Comparison of ENCODE assay signal across 14 cellular contexts in genomic region chr20:57990396-57990987, GRCh38.
DNase-seq lines count a peak whose midpoint lies in the region; ATAC-seq, FAIRE-seq and TF ChIP-seq lines count a peak whose summit lies in the region.
"Had no signal": no experiment of that assay in that cellular context is flagged by ENCODE, and none has a peak within 500 bp of the region (broad histone marks: within the 10 kb centered on the region; RNA-seq: fewer than 3 reads in every experiment).

No MANE protein-coding gene starts in this region.

- H3K36me3 ChIP-seq in PC-3 (ENCODE audit: low read depth, low read length): no peaks in the 10 kb centered on the region
- H3K36me3 ChIP-seq in keratinocyte (ENCODE audit: control insufficient read depth in 2 of 2, extremely low read depth in 1 of 2, insufficient read depth in 2 of 2, low read length in 2 of 2): no peaks in the 10 kb centered on the region
- H3K36me3 ChIP-seq: pancreas, tibial nerve had no signal

- peak overlapping the region; percentile 69 for H3K9ac ChIP-seq in PC-3 (ENCODE audit: low read length)
- H3K9ac ChIP-seq in keratinocyte (ENCODE audit: control insufficient read depth, extremely low read depth, insufficient read depth, low read length): no peak overlapping the region

- H3K4me1 ChIP-seq in PC-3 (ENCODE audit: insufficient read depth, low read length): peaks cover 57% of the 10 kb centered on the region
- H3K4me1 ChIP-seq in keratinocyte (ENCODE audit: control insufficient read depth, extremely low read depth, insufficient read depth, low read length): peaks cover 29% of the 10 kb centered on the region
- H3K4me1 ChIP-seq: pancreas had no signal

- H3K9me3 Mint-ChIP-seq in activated CD4-positive, alpha-beta memory T cell treated with anti-CD3 and anti-CD28 coated beads for 36 hours: no peaks in the 10 kb centered on the region
- H3K9me3 Mint-ChIP-seq: activated T-cell treated with anti-CD3 and anti-CD28 coated beads, Interleukin-2, amount 50 U/mL, for 24 hours; memory B cell had no signal

- intact Hi-C loops in PC-3 (cut with micrococcal nuclease): loop anchor here (2.0 to 10.0 kb wide), 5 partner anchors 26 to 376 kb away; no protein-coding TSS in a partner anchor
- intact Hi-C loops in activated CD4-positive, alpha-beta memory T cell treated with anti-CD3 and anti-CD28 coated beads for 36 hours (cut with micrococcal nuclease): no loop called here

- H3K27ac ChIP-seq in PC-3 (ENCODE audit: low read length) (peak overlapping the region; percentile 95), keratinocyte (ENCODE audit: control insufficient read depth, insufficient read depth, low read length) (peak overlapping the region; percentile 89)
- H3K27ac ChIP-seq: pancreas had no signal

- H3K9me2 ChIP-seq in PC-3 (replicated peaks; ENCODE audit: low read length): no peaks in the 10 kb centered on the region

- no peaks in the 10 kb centered on the region for H3K4me1 Mint-ChIP-seq in activated CD4-positive, alpha-beta memory T cell treated with anti-CD3 and anti-CD28 coated beads for 36 hours (ENCODE audit: low read depth)
- H3K4me1 Mint-ChIP-seq: memory B cell had no signal

- no TSS peak for BruUV-seq in PC-3 (replicated peaks; lab: Mats Ljungman, UMichigan)

- peak overlapping the region; percentile 57 for H3K4me2 ChIP-seq in PC-3 (ENCODE audit: low read length)
- H3K4me2 ChIP-seq in keratinocyte (ENCODE audit: control insufficient read depth, extremely low read depth, insufficient read depth, low read depth, low read length): peak overlapping the region; percentile 84

- no peak overlapping the region for H3K4me3 Mint-ChIP-seq in activated CD4-positive, alpha-beta memory T cell treated with anti-CD3 and anti-CD28 coated beads for 36 hours
- H3K4me3 Mint-ChIP-seq: activated T-cell treated with anti-CD3 and anti-CD28 coated beads, Interleukin-2, amount 50 U/mL, for 24 hours; memory B cell had no signal

- H2AFZ ChIP-seq in PC-3 (ENCODE audit: low read length): no peak overlapping the region
- H2AFZ ChIP-seq in keratinocyte (ENCODE audit: control insufficient read depth, low read length): no peak overlapping the region

- peak; percentile 84 for FAIRE-seq in keratinocyte (lab: Jason Lieb, UNC)
- FAIRE-seq: GM12878, pancreas had no signal

- H3K4me3 ChIP-seq in PC-3 (ENCODE audit: low read length) (no peak overlapping the region), keratinocyte (ENCODE audit: control insufficient read depth in 2 of 3, extremely low read depth in 1 of 3, insufficient read depth in 2 of 3, low read depth in 1 of 3, low read length in 3 of 3) (no peak overlapping the region)
- H3K4me3 ChIP-seq: GM12878, pancreas, tibial nerve had no signal

- peaks cover 6% of the 10 kb centered on the region for H3K27me3 Mint-ChIP-seq in activated CD4-positive, alpha-beta memory T cell treated with anti-CD3 and anti-CD28 coated beads for 36 hours

- no peaks in the 10 kb centered on the region for H3K9me1 ChIP-seq in keratinocyte (ENCODE audit: control insufficient read depth, extremely low read depth, insufficient read depth, low read length)

- POLR2A ChIA-PET in PC-3 (lab: Charles Lee; ENCODE audit: unreplicated experiment): no interaction called here
- POLR2A ChIA-PET in activated CD4-positive, alpha-beta memory T cell treated with anti-CD3 and anti-CD28 coated beads for 36 hours (lab: Charles Lee): no interaction called here

- H3K79me2 ChIP-seq in PC-3 (ENCODE audit: low read length): no peaks in the 10 kb centered on the region
- H3K79me2 ChIP-seq in keratinocyte (ENCODE audit: control insufficient read depth, insufficient read depth, low read length): no peaks in the 10 kb centered on the region

- peak; percentile 76 for DNase-seq in AG08395 (ENCODE audit: low spot score)
- peak; percentile 41 for DNase-seq in PC-3
- peak; percentile 45 for DNase-seq in dedifferentiated amniotic fluid mesenchymal stem cell (ENCODE audit: extremely low spot score)
- DNase-seq in keratinocyte (ENCODE audit: low read depth, low spot score): peak; percentile 42
- no peak for DNase-seq in mesenteric fat pad (ENCODE audit: low spot score)
- DNase-seq in activated CD4-positive, alpha-beta memory T cell treated with anti-CD3 and anti-CD28 coated beads for 36 hours: no peak
- no peak for DNase-seq in activated CD4-positive, alpha-beta T cell treated with anti-CD3 and anti-CD28 coated beads, Interleukin-2, amount 50 U/mL, for 4 hours
- DNase-seq: activated T-cell treated with anti-CD3 and anti-CD28 coated beads, Interleukin-2, amount 50 U/mL, for 24 hours; effector CD4-positive, alpha-beta T cell had no signal

- ATAC-seq in PC-3 (no peak), GM21529 (IDR thresholded peaks at IDR 0.05; ENCODE audit: unreplicated experiment) (no peak)
- ATAC-seq: GM12878 had no signal

- peaks cover 6% of the 10 kb centered on the region for H3F3A ChIP-seq in PC-3 (ENCODE audit: low read length, unreplicated experiment)

- TF ChIP-seq CTCF in PC-3 (conservative IDR thresholded peaks at IDR 0.05; ENCODE audit: low read depth, low read length): no peak
- no peak for TF ChIP-seq CTCF in keratinocyte (optimal IDR thresholded peaks at IDR 0.05 in 1 of 3, IDR thresholded peaks at IDR 0.05 in 1 of 3, conservative IDR thresholded peaks at IDR 0.05 in 1 of 3; ENCODE audit: extremely low read depth in 1 of 3, insufficient read depth in 2 of 3, low read length in 3 of 3)

- dilution Hi-C loops in keratinocyte (cut with MboI; ENCODE audit: extremely low pct_ligation_motif_present, low sequenced_read_pairs): no loop called here

- H3K9me3 ChIP-seq in PC-3 (ENCODE audit: low read length) (no peaks in the 10 kb centered on the region), keratinocyte (ENCODE audit: control insufficient read depth, low read depth, low read length) (no peaks in the 10 kb centered on the region)
- H3K9me3 ChIP-seq: pancreas, tibial nerve had no signal

- CTCF ChIA-PET in PC-3 (lab: Charles Lee): interaction anchor here (1.0 kb wide), 1 partner anchor 88 kb away, joined by 4 read pairs; no protein-coding TSS in a partner anchor
- CTCF ChIA-PET in activated CD4-positive, alpha-beta memory T cell treated with anti-CD3 and anti-CD28 coated beads for 36 hours (lab: Charles Lee): no interaction called here

- H3K27me3 ChIP-seq in PC-3 (ENCODE audit: low read length): no peaks in the 10 kb centered on the region
- H3K27me3 ChIP-seq in keratinocyte (ENCODE audit: control insufficient read depth, extremely low read depth, insufficient read depth, low read length): peaks cover 8% of the 10 kb centered on the region
- H3K27me3 ChIP-seq: pancreas, tibial nerve had no signal

- H3K36me3 Mint-ChIP-seq in activated CD4-positive, alpha-beta memory T cell treated with anti-CD3 and anti-CD28 coated beads for 36 hours: no peaks in the 10 kb centered on the region
- H3K36me3 Mint-ChIP-seq: memory B cell had no signal

- no peak overlapping the region for H3K27ac Mint-ChIP-seq in activated CD4-positive, alpha-beta memory T cell treated with anti-CD3 and anti-CD28 coated beads for 36 hours
- H3K27ac Mint-ChIP-seq: activated T-cell treated with anti-CD3 and anti-CD28 coated beads, Interleukin-2, amount 50 U/mL, for 24 hours; memory B cell had no signal

- H4K20me1 ChIP-seq in PC-3 (ENCODE audit: low read length) (no peaks in the 10 kb centered on the region), keratinocyte (ENCODE audit: control insufficient read depth, extremely low read depth, insufficient read depth, low read length) (no peaks in the 10 kb centered on the region)

Comparison
In these comparisons a context has a peak if more than half of its experiments do, and no peak if none do; other contexts are left out.
1. DNase-seq: peak in AG08395 (single experiment), PC-3 (single experiment), dedifferentiated amniotic fluid mesenchymal stem cell (single experiment) and keratinocyte (single experiment); none in mesenteric fat pad (single experiment), activated CD4-positive, alpha-beta memory T cell treated with anti-CD3 and anti-CD28 coated beads for 36 hours (single experiment) and activated CD4-positive, alpha-beta T cell treated with anti-CD3 and anti-CD28 coated beads, Interleukin-2, amount 50 U/mL, for 4 hours (0 of 2).